Comparison of ENCODE assay signal across 1 cellular context in genomic region chr18:21704603-21705364, GRCh38.
TF ChIP-seq lines count a peak whose summit lies in the region.

TSS of gene ABHD3 (minus strand) at chr18:21704774. CDS start at chr18:21704665, 109 bp downstream.

TF ChIP-seq in HepG2, 621 proteins besides CTCF, POLR2A, EP300 and RAD21 (continued from another document and continues in another):
- 0 out of 2 replicates have a peak, but pooled peaks have one; percentile 33 for TF ChIP-seq MXD1 (CRISPR knock-in tag; IDR thresholded peaks at IDR 0.05)
- TF ChIP-seq KLF15 (CRISPR knock-in tag; IDR thresholded peaks at IDR 0.05; ENCODE audit: borderline replicate concordance), result peak; percentile 55; the same call in 1 of the 2 replicates
- peak; percentile 76; the same call in 1 of the 2 replicates for TF ChIP-seq ZNF616 (CRISPR knock-in tag; IDR thresholded peaks at IDR 0.05; ENCODE audit: low read depth)
- peak; percentile 55; the same call in 1 of the 2 replicates for TF ChIP-seq ZNF770 (CRISPR knock-in tag; IDR thresholded peaks at IDR 0.05)
- peak; percentile 52 for TF ChIP-seq RXRA (CRISPR knock-in tag; IDR thresholded peaks at IDR 0.05)
- TF ChIP-seq ZNF777 (CRISPR knock-in tag; IDR thresholded peaks at IDR 0.05), result peak; percentile 65
- TF ChIP-seq ARHGAP35 (CRISPR knock-in tag; IDR thresholded peaks at IDR 0.05; ENCODE audit: borderline replicate concordance), result peak; percentile 86
- TF ChIP-seq ZXDC (CRISPR knock-in tag; IDR thresholded peaks at IDR 0.05), result peak; percentile 83; the same call in 1 of the 2 replicates
- peak; percentile 77 for TF ChIP-seq ZBTB38 (CRISPR knock-in tag; IDR thresholded peaks at IDR 0.05)
- TF ChIP-seq ZKSCAN8 (CRISPR knock-in tag; IDR thresholded peaks at IDR 0.05; ENCODE audit: borderline replicate concordance), result 0 out of 2 replicates have a peak, but pooled peaks have one; percentile 31
- TF ChIP-seq SMAD3 (CRISPR knock-in tag; IDR thresholded peaks at IDR 0.05), result peak; percentile 61; the same call in 1 of the 2 replicates
- no peak for TF ChIP-seq ZNF234 (CRISPR knock-in tag; conservative IDR thresholded peaks at IDR 0.05)
- TF ChIP-seq ZMYM2 (CRISPR knock-in tag; IDR thresholded peaks at IDR 0.05), result 0 out of 2 replicates have a peak, but pooled peaks have one; percentile 42
- TF ChIP-seq KLF12 (CRISPR knock-in tag; IDR thresholded peaks at IDR 0.05; ENCODE audit: borderline replicate concordance), result no peak
- TF ChIP-seq ZBTB7B (CRISPR knock-in tag; IDR thresholded peaks at IDR 0.05), result peak; percentile 25; the same call in 1 of the 2 replicates
- TF ChIP-seq TAF1 (CRISPR knock-in tag; IDR thresholded peaks at IDR 0.05), result peak; percentile 82
- TF ChIP-seq KAT8 (CRISPR knock-in tag; IDR thresholded peaks at IDR 0.05), result peak; percentile 78
- peak; percentile 70 for TF ChIP-seq ZSCAN31 (CRISPR knock-in tag; IDR thresholded peaks at IDR 0.05; ENCODE audit: low read depth)
- peak; percentile 79; the same call in 1 of the 2 replicates for TF ChIP-seq ZNF350 (CRISPR knock-in tag; IDR thresholded peaks at IDR 0.05; ENCODE audit: borderline replicate concordance, low read depth)
- peak; percentile 46; the same call in 1 of the 2 replicates for TF ChIP-seq NKX3-1 (CRISPR knock-in tag; IDR thresholded peaks at IDR 0.05)
- TF ChIP-seq SIN3B (IDR thresholded peaks at IDR 0.05; ENCODE audit: low read length), result no peak
- TF ChIP-seq FLYWCH1 (CRISPR knock-in tag; IDR thresholded peaks at IDR 0.05), result no peak
- peak; percentile 35; the same call in 1 of the 2 replicates for TF ChIP-seq SP5 (CRISPR knock-in tag; IDR thresholded peaks at IDR 0.05; ENCODE audit: borderline replicate concordance, low read depth)
- peak; percentile 31; the same call in 1 of the 2 replicates for TF ChIP-seq ZNF839 (CRISPR knock-in tag; IDR thresholded peaks at IDR 0.05; ENCODE audit: borderline replicate concordance)
- TF ChIP-seq ZNF331 (CRISPR knock-in tag; IDR thresholded peaks at IDR 0.05), result peak; percentile 43; the same call in 1 of the 2 replicates
- TF ChIP-seq ZNF280B (CRISPR knock-in tag; IDR thresholded peaks at IDR 0.05; ENCODE audit: borderline replicate concordance), result no peak
- peak; percentile 60; the same call in 1 of the 2 replicates for TF ChIP-seq MYC (CRISPR knock-in tag; IDR thresholded peaks at IDR 0.05; ENCODE audit: borderline replicate concordance)
- TF ChIP-seq MNT (IDR thresholded peaks at IDR 0.05), result no peak
- no peak for TF ChIP-seq ZSCAN9 (CRISPR knock-in tag; IDR thresholded peaks at IDR 0.05; ENCODE audit: borderline replicate concordance)
- TF ChIP-seq ZBED4 (CRISPR knock-in tag; IDR thresholded peaks at IDR 0.05; ENCODE audit: borderline replicate concordance), result peak; percentile 40; the same call in 1 of the 2 replicates
- TF ChIP-seq NR2C2 (CRISPR knock-in tag; IDR thresholded peaks at IDR 0.05; ENCODE audit: borderline replicate concordance), result no peak; the same call in 1 of the 2 replicates
- 0 out of 2 replicates have a peak, but pooled peaks have one; percentile 14 for TF ChIP-seq HOXD1 (CRISPR knock-in tag; IDR thresholded peaks at IDR 0.05)
- no peak; the same call in 1 of the 2 replicates for TF ChIP-seq ZNF543 (CRISPR knock-in tag; IDR thresholded peaks at IDR 0.05)
- peak; percentile 74 for TF ChIP-seq ZHX1 (CRISPR knock-in tag; IDR thresholded peaks at IDR 0.05; ENCODE audit: low read depth)
- peak; percentile 57; the same call in 1 of the 2 replicates for TF ChIP-seq HNF1B (CRISPR knock-in tag; IDR thresholded peaks at IDR 0.05)
- TF ChIP-seq ZIK1 (CRISPR knock-in tag; IDR thresholded peaks at IDR 0.05; ENCODE audit: borderline replicate concordance, low read depth), result peak; percentile 65; the same call in 1 of the 2 replicates
- TF ChIP-seq KDM3A (CRISPR knock-in tag; IDR thresholded peaks at IDR 0.05; ENCODE audit: low read depth), result 0 out of 2 replicates have a peak, but pooled peaks have one; percentile 47
- TF ChIP-seq ZNF772 (CRISPR knock-in tag; IDR thresholded peaks at IDR 0.05), result peak; percentile 78; the same call in 1 of the 2 replicates
- TF ChIP-seq YEATS2 (CRISPR knock-in tag; IDR thresholded peaks at IDR 0.05; ENCODE audit: borderline replicate concordance), result peak; percentile 64; the same call in 1 of the 2 replicates
- TF ChIP-seq PHF20 (CRISPR knock-in tag; IDR thresholded peaks at IDR 0.05), result peak; percentile 46; the same call in 1 of the 2 replicates
- 0 out of 2 replicates have a peak, but pooled peaks have one; percentile 52 for TF ChIP-seq MZF1 (CRISPR knock-in tag; IDR thresholded peaks at IDR 0.05; ENCODE audit: borderline replicate concordance)
- no peak for TF ChIP-seq ZNF296 (CRISPR knock-in tag; conservative IDR thresholded peaks at IDR 0.05)
- TF ChIP-seq KMT2A (CRISPR knock-in tag; IDR thresholded peaks at IDR 0.05), result peak; percentile 81
- TF ChIP-seq KLF6 (CRISPR knock-in tag; IDR thresholded peaks at IDR 0.05), result peak; percentile 53; the same call in 1 of the 2 replicates
- TF ChIP-seq HNRNPLL (IDR thresholded peaks at IDR 0.05; ENCODE audit: low read depth, low read length, poor library complexity, severe bottlenecking), result peak; percentile 91
